In the genomic region with DNA sequence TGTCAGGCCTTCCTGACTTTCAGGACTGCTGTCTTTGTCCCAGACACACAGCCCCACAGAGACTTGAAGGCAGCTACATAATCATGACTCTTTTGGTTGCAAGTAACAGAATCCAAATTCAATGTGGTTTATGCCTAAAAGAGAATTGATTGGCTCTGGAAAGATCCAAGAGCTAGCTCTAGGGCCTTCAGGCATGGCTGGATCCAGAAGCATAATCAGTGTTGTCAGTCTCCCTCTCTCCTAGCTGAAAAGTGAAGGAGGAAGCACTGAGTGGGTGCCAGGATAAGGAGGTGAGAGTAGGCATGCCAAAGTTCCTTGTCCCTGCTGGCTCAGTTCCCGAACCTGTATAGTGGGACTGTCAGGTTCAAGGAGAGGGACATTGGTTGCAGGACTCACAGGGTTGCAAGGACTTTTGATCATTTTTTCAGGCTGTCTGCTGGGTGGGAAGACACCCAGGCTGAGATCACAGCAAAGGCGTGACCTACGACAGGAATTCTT, we compare ENCODE assay signal across 29 cellular contexts. TPM values are rescaled to one million over a fixed set of nuclear protein-coding genes. Genes with fewer than 3 reads are reported as not detected.
"Had no signal": no experiment of that assay in that cellular context is flagged by ENCODE, and none has a peak within 500 bp of the region (broad histone marks: within the 10 kb centered on the region; RNA-seq: fewer than 3 reads in every experiment).

No MANE protein-coding gene starts in this region.

- H3K27me3 ChIP-seq: esophagus squamous epithelium, gastrocnemius medialis, left lung had no signal

- H3K4me3 ChIP-seq: coronary artery, dorsolateral prefrontal cortex, esophagus squamous epithelium, gastrocnemius medialis, heart right ventricle, left lung, lower lobe of right lung had no signal

- DNase-seq: dermis blood vessel endothelial cell; dorsolateral prefrontal cortex; effector CD8-positive, alpha-beta T cell; effector memory CD8-positive, alpha-beta T cell; endodermal cell; erythroblast; esophagus squamous epithelium; foreskin fibroblast; foreskin melanocyte; gastrocnemius medialis; glutamatergic neuron; head of caudate nucleus; heart right ventricle; hippocampal formation; left cardiac atrium; left lung; left ventricle myocardium superior; lower lobe of right lung; mesenchymal stem cell; midbrain had no signal

- H3K4me3 Mint-ChIP-seq: effector memory CD8-positive, alpha-beta T cell; endodermal cell had no signal

- ATAC-seq: effector memory CD8-positive, alpha-beta T cell; esophagus mucosa; gastrocnemius medialis; heart right ventricle; left cardiac atrium; left lung; left ventricle myocardium superior; lower lobe of right lung had no signal

- H3K27ac Mint-ChIP-seq: effector memory CD8-positive, alpha-beta T cell; endodermal cell had no signal

- H3K9me3 ChIP-seq: esophagus squamous epithelium, gastrocnemius medialis, heart right ventricle, left lung, lower lobe of right lung had no signal

- H3K36me3 ChIP-seq: esophagus squamous epithelium, gastrocnemius medialis, heart right ventricle, left lung, lower lobe of right lung had no signal

- H3K9me3 Mint-ChIP-seq: endodermal cell had no signal

- FAIRE-seq: colon, endometrium, islet of Langerhans, keratinocyte had no signal

- H3K4me1 ChIP-seq: esophagus squamous epithelium, gastrocnemius medialis, heart right ventricle, left lung, lower lobe of right lung had no signal

- H3K27ac ChIP-seq: coronary artery, dorsolateral prefrontal cortex, epithelial cell of prostate, esophagus squamous epithelium, gastrocnemius medialis, heart right ventricle, left lung, lower lobe of right lung had no signal

RNA-seq across cellular contexts. Expression of a gene that starts 25.5 kb away (rescaled TPM):
- total RNA-seq: endodermal cell, glomerular endothelial cell, kidney epithelial cell had no signal
- polyA plus RNA-seq: keratinocyte had no signal
